ENCODE assay signal across 10 cellular contexts in genomic region chr4:10296730-10297129, GRCh38.
DNase-seq lines count a peak whose midpoint lies in the region; ATAC-seq and TF ChIP-seq lines count a peak whose summit lies in the region.
"Had no signal": no experiment of that assay in that cellular context is flagged by ENCODE, and none has a peak within 500 bp of the region (broad histone marks: within the 10 kb centered on the region; RNA-seq: fewer than 3 reads in every experiment).

No MANE protein-coding gene starts in this region.

- H3K4me3 Mint-ChIP-seq in activated naive CD8-positive, alpha-beta T cell treated with anti-CD3 and anti-CD28 coated beads, Interleukin-2, amount 50 U/mL, for 24 hours, result no peak overlapping the region
- H3K4me3 Mint-ChIP-seq in activated T-helper 1 cell treated with anti-CD3 and anti-CD28 coated beads, Interleukin-12 subunit alpha, Interleukin-12 subunit beta, Interleukin-2, Interleukin-4 antibody, amounts not matched to agents 30 ng/mL and 10 ng/mL and 1 ng/mL, durations not matched to agents 14 hours and 24 hours and 36 hours, result no peak overlapping the region
- H3K4me3 Mint-ChIP-seq: activated T-cell treated with anti-CD3 and anti-CD28 coated beads, Interleukin-2, amount 50 U/mL, for 4 hours had no signal

- H3K4me3 ChIP-seq in epithelial cell of esophagus (ENCODE audit: low read length), result no peak overlapping the region
- H3K4me3 ChIP-seq: PC-9 had no signal

- H3K36me3 Mint-ChIP-seq in activated naive CD8-positive, alpha-beta T cell treated with anti-CD3 and anti-CD28 coated beads, Interleukin-2, amount 50 U/mL, for 24 hours (ENCODE audit: low read depth), result no peaks in the 10 kb centered on the region
- no peaks in the 10 kb centered on the region for H3K36me3 Mint-ChIP-seq in activated T-helper 1 cell treated with anti-CD3 and anti-CD28 coated beads, Interleukin-12 subunit alpha, Interleukin-12 subunit beta, Interleukin-2, Interleukin-4 antibody, amounts not matched to agents 30 ng/mL and 10 ng/mL and 1 ng/mL, durations not matched to agents 14 hours and 24 hours and 36 hours (ENCODE audit: low read depth)

- TF ChIP-seq CTCF in epithelial cell of esophagus (IDR thresholded peaks at IDR 0.05; ENCODE audit: insufficient read depth, low read depth, low read length, missing control alignments), result no peak

- H3K27me3 Mint-ChIP-seq in activated naive CD8-positive, alpha-beta T cell treated with anti-CD3 and anti-CD28 coated beads, Interleukin-2, amount 50 U/mL, for 24 hours, result no peaks in the 10 kb centered on the region
- peaks cover 3% of the 10 kb centered on the region for H3K27me3 Mint-ChIP-seq in activated T-helper 1 cell treated with anti-CD3 and anti-CD28 coated beads, Interleukin-12 subunit alpha, Interleukin-12 subunit beta, Interleukin-2, Interleukin-4 antibody, amounts not matched to agents 30 ng/mL and 10 ng/mL and 1 ng/mL, durations not matched to agents 14 hours and 24 hours and 36 hours (ENCODE audit: insufficient read depth)

- no peaks in the 10 kb centered on the region for H3K4me1 Mint-ChIP-seq in activated naive CD8-positive, alpha-beta T cell treated with anti-CD3 and anti-CD28 coated beads, Interleukin-2, amount 50 U/mL, for 24 hours
- H3K4me1 Mint-ChIP-seq in activated T-helper 1 cell treated with anti-CD3 and anti-CD28 coated beads, Interleukin-12 subunit alpha, Interleukin-12 subunit beta, Interleukin-2, Interleukin-4 antibody, amounts not matched to agents 30 ng/mL and 10 ng/mL and 1 ng/mL, durations not matched to agents 14 hours and 24 hours and 36 hours (ENCODE audit: low read depth), result no peaks in the 10 kb centered on the region

- no peak for ATAC-seq in activated naive CD8-positive, alpha-beta T cell treated with anti-CD3 and anti-CD28 coated beads, Interleukin-2, amount 50 U/mL, for 24 hours
- ATAC-seq: activated T-cell treated with anti-CD3 and anti-CD28 coated beads, Interleukin-2, amount 50 U/mL, for 4 hours had no signal

- intact Hi-C loops in activated T-helper 1 cell treated with anti-CD3 and anti-CD28 coated beads, Interleukin-12 subunit alpha, Interleukin-12 subunit beta, Interleukin-2, Interleukin-4 antibody, amounts not matched to agents 30 ng/mL and 10 ng/mL and 1 ng/mL, durations not matched to agents 14 hours and 24 hours and 36 hours (cut with micrococcal nuclease), result no loop called here

- peak; percentile 57 for DNase-seq in AG08395 (ENCODE audit: low spot score)
- DNase-seq in NCI-H146 treated with DMSO at 0.1 percent for 48 hours (lab: John Stamatoyannopoulos, UW; ENCODE audit: unreplicated experiment), result peak; percentile 3
- peak; percentile 31 for DNase-seq in epithelial cell of esophagus (ENCODE audit: low read depth)
- DNase-seq in middle frontal gyrus (ENCODE audit: extremely low spot score, low spot score), result peak; percentile 62
- DNase-seq in NCI-H2107 treated with DMSO at 0.1 percent for 48 hours (lab: John Stamatoyannopoulos, UW; ENCODE audit: unreplicated experiment), result no peak
- no peak for DNase-seq in activated naive CD8-positive, alpha-beta T cell treated with anti-CD3 and anti-CD28 coated beads, Interleukin-2, amount 50 U/mL, for 24 hours
- DNase-seq in stimulated activated CD4-positive, alpha-beta T cell treated with anti-CD3 and anti-CD28 coated beads, Interleukin-4, amount 100 ng/mL, for 4 hours, result no peak
- DNase-seq in activated T-helper 1 cell treated with anti-CD3 and anti-CD28 coated beads, Interleukin-12 subunit alpha, Interleukin-12 subunit beta, Interleukin-2, Interleukin-4 antibody, amounts not matched to agents 30 ng/mL and 10 ng/mL and 1 ng/mL, durations not matched to agents 14 hours and 24 hours and 36 hours (ENCODE audit: low spot score), result no peak
- DNase-seq: activated T-cell treated with anti-CD3 and anti-CD28 coated beads, Interleukin-2, amount 50 U/mL, for 4 hours; PC-9 had no signal

- H3K9me3 Mint-ChIP-seq in activated naive CD8-positive, alpha-beta T cell treated with anti-CD3 and anti-CD28 coated beads, Interleukin-2, amount 50 U/mL, for 24 hours, result no peaks in the 10 kb centered on the region
- H3K9me3 Mint-ChIP-seq in activated T-helper 1 cell treated with anti-CD3 and anti-CD28 coated beads, Interleukin-12 subunit alpha, Interleukin-12 subunit beta, Interleukin-2, Interleukin-4 antibody, amounts not matched to agents 30 ng/mL and 10 ng/mL and 1 ng/mL, durations not matched to agents 14 hours and 24 hours and 36 hours, result no peaks in the 10 kb centered on the region
- H3K9me3 Mint-ChIP-seq: activated T-cell treated with anti-CD3 and anti-CD28 coated beads, Interleukin-2, amount 50 U/mL, for 4 hours had no signal

- H3K27ac Mint-ChIP-seq in activated naive CD8-positive, alpha-beta T cell treated with anti-CD3 and anti-CD28 coated beads, Interleukin-2, amount 50 U/mL, for 24 hours, result no peak overlapping the region
- no peak overlapping the region for H3K27ac Mint-ChIP-seq in activated T-helper 1 cell treated with anti-CD3 and anti-CD28 coated beads, Interleukin-12 subunit alpha, Interleukin-12 subunit beta, Interleukin-2, Interleukin-4 antibody, amounts not matched to agents 30 ng/mL and 10 ng/mL and 1 ng/mL, durations not matched to agents 14 hours and 24 hours and 36 hours

Comparison
In these comparisons a context has a peak if more than half of its experiments do, and no peak if none do; other contexts are left out.
1. DNase-seq: peak in AG08395 (single experiment), NCI-H146 treated with DMSO at 0.1 percent for 48 hours (single experiment), epithelial cell of esophagus (single experiment) and middle frontal gyrus (single experiment); none in NCI-H2107 treated with DMSO at 0.1 percent for 48 hours (single experiment), activated naive CD8-positive, alpha-beta T cell treated with anti-CD3 and anti-CD28 coated beads, Interleukin-2, amount 50 U/mL, for 24 hours (single experiment), stimulated activated CD4-positive, alpha-beta T cell treated with anti-CD3 and anti-CD28 coated beads, Interleukin-4, amount 100 ng/mL, for 4 hours (0 of 2) and activated T-helper 1 cell treated with anti-CD3 and anti-CD28 coated beads, Interleukin-12 subunit alpha, Interleukin-12 subunit beta, Interleukin-2, Interleukin-4 antibody, amounts not matched to agents 30 ng/mL and 10 ng/mL and 1 ng/mL, durations not matched to agents 14 hours and 24 hours and 36 hours (single experiment).